Comparison of ENCODE assay signal across 16 cellular contexts in genomic region chr17:59000022-59000421, GRCh38.
DNase-seq lines count a peak whose midpoint lies in the region; ATAC-seq and TF ChIP-seq lines count a peak whose summit lies in the region.
"Had no signal": no experiment of that assay in that cellular context is flagged by ENCODE, and none has a peak within 500 bp of the region (broad histone marks: within the 10 kb centered on the region; RNA-seq: fewer than 3 reads in every experiment).

No MANE protein-coding gene starts in this region.

- H4K20me1 ChIP-seq in BLaER1 (no peaks in the 10 kb centered on the region), Karpas-422 (ENCODE audit: insufficient read depth, low read depth, low read length) (no peaks in the 10 kb centered on the region)

- intact Hi-C loops in left lung (cut with DNase I): loop anchor here in 1 of 2 donors (10.0 kb wide), 1 partner anchor 415 kb away; no protein-coding TSS in a partner anchor

- H3K4me1 ChIP-seq in BLaER1 (peaks cover 71% of the 10 kb centered on the region), Karpas-422 (ENCODE audit: low read length) (peaks cover 41% of the 10 kb centered on the region), left lung (peaks cover 0 to 49% of the 10 kb centered on the region in 2 donors)

- H3K79me2 ChIP-seq in Karpas-422 (ENCODE audit: low read length): peaks cover 10% of the 10 kb centered on the region; the same call in 1 of the 2 replicates

- H3K27ac Mint-ChIP-seq in T-helper 2 cell treated with Interferon-gamma antibody and Interleukin-4, amounts not matched to agents 5 μg/mL and 100 μg/mL, for 36 hours: peak overlapping the region; percentile 31
- H3K27ac Mint-ChIP-seq in naive B cell: peak overlapping the region in 4 of 6 donors; percentile 63 to 99 (median 98)

- H3K4me3 ChIP-seq in BLaER1 (no peak overlapping the region), Karpas-422 (ENCODE audit: low read length) (no peak overlapping the region), left lung (no peak overlapping the region)
- H3K4me3 ChIP-seq: K562 had no signal

- no peak overlapping the region for H3K9ac ChIP-seq in BLaER1
- no peak overlapping the region for H3K9ac ChIP-seq in Karpas-422 (ENCODE audit: low read length)

- H3K36me3 ChIP-seq in BLaER1 (peaks cover 12% of the 10 kb centered on the region), Karpas-422 (ENCODE audit: insufficient read depth, low read length) (peaks cover 18% of the 10 kb centered on the region; the same call in 1 of the 2 replicates), left lung (no peaks in the 10 kb centered on the region)

- no peak for DNase-seq in T-helper 2 cell treated with Interferon-gamma antibody and Interleukin-4, amounts not matched to agents 5 μg/mL and 100 μg/mL, for 36 hours (ENCODE audit: low spot score)
- no peak for DNase-seq in T-helper 2 cell
- no peak for DNase-seq in Karpas-422
- no peak for DNase-seq in naive B cell
- DNase-seq in activated CD8-positive, alpha-beta memory T cell treated with anti-CD3 and anti-CD28 coated beads, Interleukin-2, amount 50 U/mL, for 48 hours: no peak
- no peak for DNase-seq in left lung
- DNase-seq: 8988T, BE2C, DMS79, NCI-H1694 treated with DMSO at 0.1 percent for 48 hours, NCI-H510A, NCI-H774, SHP77 treated with DMSO at 0.1 percent for 48 hours had no signal

- no peak overlapping the region for H2AFZ ChIP-seq in Karpas-422 (ENCODE audit: low read length)

- TF ChIP-seq CTCF in left lung (IDR thresholded peaks at IDR 0.05): no peak

- H3K36me3 Mint-ChIP-seq in T-helper 2 cell treated with Interferon-gamma antibody and Interleukin-4, amounts not matched to agents 5 μg/mL and 100 μg/mL, for 36 hours (ENCODE audit: low read depth): peaks cover 28% of the 10 kb centered on the region
- peaks cover 0 to 10% of the 10 kb centered on the region in 2 donors for H3K36me3 Mint-ChIP-seq in naive B cell

- H3K9me3 Mint-ChIP-seq in T-helper 2 cell treated with Interferon-gamma antibody and Interleukin-4, amounts not matched to agents 5 μg/mL and 100 μg/mL, for 36 hours: no peaks in the 10 kb centered on the region
- no peaks in the 10 kb centered on the region for H3K9me3 Mint-ChIP-seq in naive B cell

- peaks cover 18% of the 10 kb centered on the region for H3K4me1 Mint-ChIP-seq in T-helper 2 cell treated with Interferon-gamma antibody and Interleukin-4, amounts not matched to agents 5 μg/mL and 100 μg/mL, for 36 hours (ENCODE audit: low read depth)
- H3K4me1 Mint-ChIP-seq in naive B cell: peaks cover 7 to 24% (median 21%) of the 10 kb centered on the region in 3 donors

- ATAC-seq in naive B cell (ENCODE audit: low read depth in 2 of 2) (no peak), HG02678 (IDR thresholded peaks at IDR 0.05; ENCODE audit: unreplicated experiment) (no peak), left lung (no peak)
- ATAC-seq: K562 had no signal

- no peak overlapping the region for H3K4me3 Mint-ChIP-seq in T-helper 2 cell treated with Interferon-gamma antibody and Interleukin-4, amounts not matched to agents 5 μg/mL and 100 μg/mL, for 36 hours
- H3K4me3 Mint-ChIP-seq in naive B cell: peak overlapping the region in 1 of 8 donors; percentile 43

- H3K27me3 ChIP-seq in BLaER1 (no peaks in the 10 kb centered on the region), Karpas-422 (ENCODE audit: low read length) (no peaks in the 10 kb centered on the region), left lung (no peaks in the 10 kb centered on the region)
- H3K27me3 ChIP-seq: BE2C had no signal

- H3K9me2 ChIP-seq in Karpas-422 (replicated peaks; ENCODE audit: insufficient read depth, low read length): no peaks in the 10 kb centered on the region

- no peaks in the 10 kb centered on the region for H3K9me3 ChIP-seq in BLaER1
- no peaks in the 10 kb centered on the region for H3K9me3 ChIP-seq in Karpas-422 (ENCODE audit: low read length)
- no peaks in the 10 kb centered on the region for H3K9me3 ChIP-seq in left lung
- H3K9me3 ChIP-seq: BE2C had no signal

- H3K27me3 Mint-ChIP-seq in T-helper 2 cell treated with Interferon-gamma antibody and Interleukin-4, amounts not matched to agents 5 μg/mL and 100 μg/mL, for 36 hours (ENCODE audit: low read depth): no peaks in the 10 kb centered on the region
- no peaks in the 10 kb centered on the region for H3K27me3 Mint-ChIP-seq in naive B cell

- H3K4me2 ChIP-seq in BLaER1: 0 out of 2 replicates have a peak overlapping the region, but pooled peaks have one; percentile 63
- H3K4me2 ChIP-seq in Karpas-422 (ENCODE audit: low read depth, low read length, poor library complexity, severe bottlenecking): no peak overlapping the region

- no peak overlapping the region for H3K27ac ChIP-seq in BLaER1
- peak overlapping the region; percentile 48 for H3K27ac ChIP-seq in Karpas-422 (ENCODE audit: low read length)
- H3K27ac ChIP-seq in left lung: peak overlapping the region in 1 of 2 donors; percentile 71
